Comparison of ENCODE assay signal across 9 cellular contexts in the genomic region with DNA sequence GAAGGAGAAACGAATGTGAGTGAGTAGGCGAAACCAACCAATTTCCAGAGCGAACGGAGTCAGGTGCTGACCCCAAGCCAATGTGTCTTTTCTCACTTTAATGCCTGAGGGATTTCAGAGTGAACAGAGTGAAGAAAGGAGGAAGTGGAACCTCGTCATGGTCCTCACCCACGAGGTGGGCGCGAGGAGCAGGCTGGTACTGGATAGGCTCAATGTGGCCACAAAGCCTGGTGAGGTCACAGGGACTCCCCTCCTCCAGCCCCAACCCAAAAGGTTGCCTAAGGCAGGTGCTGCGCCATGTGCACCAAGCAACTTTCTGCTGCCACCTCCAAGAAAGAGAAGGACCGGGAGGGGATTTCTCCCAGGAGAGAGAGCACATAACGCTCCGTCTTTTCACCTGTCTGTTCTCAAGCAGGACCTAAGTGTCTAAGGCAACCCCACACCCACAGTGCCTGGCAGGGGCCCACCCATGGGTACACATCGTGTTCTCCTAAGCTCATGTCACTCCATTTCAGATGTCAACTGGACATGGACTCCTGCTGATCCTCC. TPM values are rescaled to one million over a fixed set of nuclear protein-coding genes. Genes with fewer than 3 reads are reported as not detected.
A peak's percentile ranks its signal among the peaks of the same experiment; 100 is the strongest.
DNase-seq lines count a peak whose midpoint lies in the region; ATAC-seq lines count a peak whose summit lies in the region.
"Had no signal": no experiment of that assay in that cellular context is flagged by ENCODE, and none has a peak within 500 bp of the region (broad histone marks: within the 10 kb centered on the region; RNA-seq: fewer than 3 reads in every experiment).

No MANE protein-coding gene starts in this region.

- H3K27me3 ChIP-seq in SJCRH30 = peaks cover 11% of the 10 kb centered on the region; the same call in 1 of the 2 replicates

- H3K4me1 Mint-ChIP-seq in stimulated activated memory B cell treated with anti-CD40 and anti-IgM and Interleukin-4, amounts not matched to agents 10 μg/mL and 1 μg/mL and 100 μg/mL, for 72 hours = peaks cover 81% of the 10 kb centered on the region

- peak; percentile 57 to 64 for DNase-seq in activated T-cell treated with anti-CD3 and anti-CD28 coated beads, Interleukin-2, amount 50 U/mL, for 48 hours
- no peak for DNase-seq in SJCRH30
- no peak for DNase-seq in NCI-H2081 treated with DMSO at 0.1 percent for 48 hours (lab: John Stamatoyannopoulos, UW)
- DNase-seq in NCI-H510A treated with DMSO at 0.1 percent for 48 hours (lab: John Stamatoyannopoulos, UW) = no peak

- H3K36me3 Mint-ChIP-seq in stimulated activated memory B cell treated with anti-CD40 and anti-IgM and Interleukin-4, amounts not matched to agents 10 μg/mL and 1 μg/mL and 100 μg/mL, for 72 hours = peaks cover 49% of the 10 kb centered on the region

- H3K27ac Mint-ChIP-seq in stimulated activated memory B cell treated with anti-CD40 and anti-IgM and Interleukin-4, amounts not matched to agents 10 μg/mL and 1 μg/mL and 100 μg/mL, for 72 hours = peak overlapping the region; percentile 92

- peak overlapping the region; percentile 94 for H3K4me3 Mint-ChIP-seq in stimulated activated memory B cell treated with anti-CD40 and anti-IgM and Interleukin-4, amounts not matched to agents 10 μg/mL and 1 μg/mL and 100 μg/mL, for 72 hours

- ATAC-seq in GM18499 (IDR thresholded peaks at IDR 0.05; ENCODE audit: insufficient read depth, unreplicated experiment) (peak; percentile 53), GM21381 (IDR thresholded peaks at IDR 0.05; ENCODE audit: unreplicated experiment) (peak; percentile 76), HG03521 (IDR thresholded peaks at IDR 0.05; ENCODE audit: unreplicated experiment) (peak; percentile 74)
- peak; percentile 94 for ATAC-seq in stimulated activated memory B cell treated with anti-CD40 and anti-IgM and Interleukin-4, amounts not matched to agents 10 μg/mL and 1 μg/mL and 100 μg/mL, for 72 hours

- no peaks in the 10 kb centered on the region for H3K27me3 Mint-ChIP-seq in stimulated activated memory B cell treated with anti-CD40 and anti-IgM and Interleukin-4, amounts not matched to agents 10 μg/mL and 1 μg/mL and 100 μg/mL, for 72 hours

- H3K9me3 Mint-ChIP-seq in stimulated activated memory B cell treated with anti-CD40 and anti-IgM and Interleukin-4, amounts not matched to agents 10 μg/mL and 1 μg/mL and 100 μg/mL, for 72 hours = no peaks in the 10 kb centered on the region

- H3K36me3 ChIP-seq in SJCRH30 = no peaks in the 10 kb centered on the region
- H3K36me3 ChIP-seq: pancreas had no signal

- no peaks in the 10 kb centered on the region for H3K4me1 ChIP-seq in SJCRH30
- H3K4me1 ChIP-seq: pancreas had no signal

- H3K4me3 ChIP-seq in SJCRH30 = no peak overlapping the region
- H3K4me3 ChIP-seq: pancreas had no signal

- no peaks in the 10 kb centered on the region for H3K9me3 ChIP-seq in SJCRH30 (replicated peaks)
- H3K9me3 ChIP-seq: pancreas had no signal

- H3K27ac ChIP-seq in SJCRH30 = no peak overlapping the region
- H3K27ac ChIP-seq: pancreas had no signal

RNA-seq across cellular contexts. Expression of gene NRROS, which starts 3.8 kb away (rescaled TPM):
- not detected in 2 replicates for total RNA-seq in SJCRH30 (2014; rRNA removed; shearing (Covaris generic))

Comparison
In these comparisons a context has a peak if more than half of its experiments do, and no peak if none do; other contexts are left out.
1. DNase-seq: peak in activated T-cell treated with anti-CD3 and anti-CD28 coated beads, Interleukin-2, amount 50 U/mL, for 48 hours (2 of 2); none in SJCRH30 (0 of 2), NCI-H2081 treated with DMSO at 0.1 percent for 48 hours (single experiment) and NCI-H510A treated with DMSO at 0.1 percent for 48 hours (single experiment).
2. Peak in every context shown above with its lines, with median percentiles within 50 percentile points of each other: ATAC-seq.